ENCODE assay signal across 1 cellular context in the genomic region with DNA sequence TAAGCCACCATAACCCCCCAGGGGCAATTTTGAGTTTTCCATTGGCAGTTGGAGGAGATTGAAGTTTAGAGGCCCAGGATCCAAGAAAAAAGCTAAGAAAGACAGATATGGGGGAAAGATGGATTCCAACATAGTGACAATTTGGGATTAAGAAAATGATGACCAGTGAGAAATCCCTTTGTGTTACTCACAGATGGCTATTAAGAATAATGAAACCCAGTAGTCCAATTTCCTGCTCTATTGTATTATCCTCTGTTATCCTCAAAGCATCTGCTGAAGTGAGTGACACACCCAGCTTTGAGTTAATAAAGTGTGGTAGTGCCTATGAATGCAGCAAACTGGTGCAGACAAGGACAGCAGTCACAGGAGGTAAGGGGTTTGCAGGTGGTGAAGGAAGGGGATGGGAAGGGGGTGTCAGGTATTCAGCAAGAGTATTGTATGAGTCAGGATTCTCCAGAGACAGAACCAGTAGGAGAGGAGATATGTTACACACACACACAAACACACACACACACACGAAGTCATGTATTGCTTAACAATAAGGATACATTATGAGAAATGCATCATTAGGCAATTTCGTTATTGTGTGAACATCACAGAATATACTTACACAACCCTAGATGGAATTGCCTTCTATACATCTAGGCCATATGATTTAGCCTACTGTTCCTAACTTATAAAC.
TF ChIP-seq lines count a peak whose summit lies in the region.

No MANE protein-coding gene starts in this region.

TF ChIP-seq in IMR-90, 13 proteins besides CTCF, POLR2A, EP300 and RAD21 (continued from another document):
- no peak for TF ChIP-seq RCOR1 (IDR thresholded peaks at IDR 0.05; ENCODE audit: insufficient replicate concordance, low read length)
- TF ChIP-seq RFX5 (IDR thresholded peaks at IDR 0.05; ENCODE audit: low read depth, low read length), result no peak
- TF ChIP-seq CEBPB (IDR thresholded peaks at IDR 0.05; ENCODE audit: low read depth, low read length), result peak; percentile 63
TF ChIP-seq in IMR-90: peak in this region for 1.
